ENCODE assay signal across 8 cellular contexts in the genomic region with DNA sequence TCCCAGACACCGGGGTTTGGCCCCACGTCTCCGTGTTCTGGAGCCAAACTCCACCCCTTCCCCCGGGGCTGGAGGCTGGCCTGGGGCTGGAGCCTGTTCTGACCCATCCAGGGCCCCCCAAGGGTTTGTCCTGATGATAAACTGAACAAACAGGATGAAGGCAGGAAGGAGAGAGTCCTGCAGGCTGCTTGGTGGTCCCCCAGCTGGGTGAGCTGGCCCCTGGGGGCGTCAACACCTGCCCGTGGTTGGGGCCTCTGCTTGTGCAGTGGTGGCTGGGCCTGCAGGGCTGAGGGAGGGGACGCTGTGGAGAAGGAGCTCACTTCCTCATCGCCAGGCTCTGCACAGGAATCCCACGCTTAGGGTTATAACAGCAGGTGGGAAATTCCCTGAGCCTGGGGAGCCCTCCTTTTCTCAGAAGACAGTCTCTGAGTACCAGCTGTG. TPM values are rescaled to one million over a fixed set of nuclear protein-coding genes. Genes with fewer than 3 reads are reported as not detected.
DNase-seq lines count a peak whose midpoint lies in the region; ATAC-seq and TF ChIP-seq lines count a peak whose summit lies in the region.
"Had no signal": no experiment of that assay in that cellular context is flagged by ENCODE, and none has a peak within 500 bp of the region (broad histone marks: within the 10 kb centered on the region; RNA-seq: fewer than 3 reads in every experiment).

No MANE protein-coding gene starts in this region.

- no peaks in the 10 kb centered on the region for H3K36me3 Mint-ChIP-seq in activated T-helper 17 cell treated with anti-CD3 and anti-CD28 coated beads, Interleukin-2, amount 50 U/mL, for 72 hours (ENCODE audit: low read depth)

- no peaks in the 10 kb centered on the region for H3K27me3 ChIP-seq in mononuclear cell (ENCODE audit: insufficient read depth, low read length)
- no peaks in the 10 kb centered on the region for H3K27me3 ChIP-seq in aorta (ENCODE audit: control insufficient read depth in 1 of 2, insufficient read depth in 2 of 2, low read length in 1 of 2)

- no peak overlapping the region for H3K27ac ChIP-seq in aorta (ENCODE audit: low read depth in 1 of 2, low read length in 2 of 2)

- H3K9me3 ChIP-seq in mononuclear cell (ENCODE audit: low read depth, low read length) (no peaks in the 10 kb centered on the region), aorta (ENCODE audit: control insufficient read depth, low read length) (no peaks in the 10 kb centered on the region)
- H3K9me3 ChIP-seq: left lung had no signal

- intact Hi-C loops in aorta (cut with DNase I), result loop anchor here in 1 of 2 donors (10.0 kb wide), 1 partner anchor 713 kb away; no protein-coding TSS in a partner anchor

- H3K27me3 Mint-ChIP-seq in activated T-helper 17 cell treated with anti-CD3 and anti-CD28 coated beads, Interleukin-2, amount 50 U/mL, for 72 hours, result no peaks in the 10 kb centered on the region

- TF ChIP-seq CTCF in foreskin fibroblast (IDR thresholded peaks at IDR 0.05; ENCODE audit: low read depth, low read length), result no peak

- peaks cover 85% of the 10 kb centered on the region for H3K4me1 ChIP-seq in mononuclear cell (ENCODE audit: insufficient read depth, low read length)
- H3K4me1 ChIP-seq in aorta (ENCODE audit: control insufficient read depth in 1 of 2, insufficient read depth in 2 of 2, low read length in 2 of 2), result no peaks in the 10 kb centered on the region

- peak overlapping the region; percentile 85 for H3K27ac Mint-ChIP-seq in activated T-helper 17 cell treated with anti-CD3 and anti-CD28 coated beads, Interleukin-2, amount 50 U/mL, for 72 hours

- peak overlapping the region; percentile 91 for H3K4me3 Mint-ChIP-seq in activated T-helper 17 cell treated with anti-CD3 and anti-CD28 coated beads, Interleukin-2, amount 50 U/mL, for 72 hours

- H3K9me3 Mint-ChIP-seq in activated T-helper 17 cell treated with anti-CD3 and anti-CD28 coated beads, Interleukin-2, amount 50 U/mL, for 72 hours, result no peaks in the 10 kb centered on the region

- peak overlapping the region; percentile 60 for H3K4me3 ChIP-seq in mononuclear cell (ENCODE audit: low read length)
- no peak overlapping the region for H3K4me3 ChIP-seq in aorta (ENCODE audit: low read length in 2 of 2)
- no peak overlapping the region for H3K4me3 ChIP-seq in foreskin fibroblast (ENCODE audit: low read depth in 1 of 2, low read length in 2 of 2)

- peak; percentile 38 for ATAC-seq in GM19438 (IDR thresholded peaks at IDR 0.05; ENCODE audit: low read depth, unreplicated experiment)
- peak; percentile 33 for ATAC-seq in HG03457 (IDR thresholded peaks at IDR 0.05; ENCODE audit: unreplicated experiment)
- peak; percentile 67 for ATAC-seq in activated T-helper 17 cell treated with anti-CD3 and anti-CD28 coated beads, Interleukin-2, amount 50 U/mL, for 72 hours (replicated peaks)
- no peak for ATAC-seq in aorta (ENCODE audit: low FRiP score)

- WGBS in aorta, 2 donors, result 65 to 68% methylated on average over 9 of the region's 9 CpGs

- H3K36me3 ChIP-seq in aorta (ENCODE audit: control insufficient read depth in 1 of 2, insufficient read depth in 2 of 2, low read length in 1 of 2), result no peaks in the 10 kb centered on the region

- peaks cover 18% of the 10 kb centered on the region for H3K4me1 Mint-ChIP-seq in activated T-helper 17 cell treated with anti-CD3 and anti-CD28 coated beads, Interleukin-2, amount 50 U/mL, for 72 hours

- DNase-seq in aorta (no peak), foreskin fibroblast (no peak), NCI-H187 treated with DMSO at 0.1 percent for 48 hours (lab: John Stamatoyannopoulos, UW) (no peak)

RNA-seq across cellular contexts. Expression of a gene that starts 2.3 kb away (rescaled TPM):
- 10 to 100 TPM; 23.1 to 37.4 TPM for total RNA-seq in activated T-helper 17 cell treated with anti-CD3 and anti-CD28 coated beads, Interleukin-2, amount 50 U/mL, for 72 hours
- total RNA-seq in mononuclear cell (56.6 TPM), aorta (10 to 100 TPM; 34.4 to 58.9 TPM)
- polyA plus RNA-seq in aorta, result 1 to 10 TPM; 3.4 to 9.0 TPM

RNA-seq across cellular contexts. Expression of a gene that starts 42.7 kb away (rescaled TPM):
- total RNA-seq in activated T-helper 17 cell treated with anti-CD3 and anti-CD28 coated beads, Interleukin-2, amount 50 U/mL, for 72 hours, result under 1 TPM; 0.53 to 0.82 TPM
- total RNA-seq in mononuclear cell (0.63 TPM), aorta (10 to 100 TPM; 15.4 to 20.2 TPM)
- polyA plus RNA-seq in aorta, result 1 to 10 TPM; 5.3 to 6.8 TPM

Comparison
In these comparisons a context has a peak if more than half of its experiments do, and no peak if none do; other contexts are left out.
1. RNA of a gene that starts 42.7 kb away (total RNA-seq): 15.4 to 20.2 TPM in aorta; 0.53 to 0.82 TPM in activated T-helper 17 cell treated with anti-CD3 and anti-CD28 coated beads, Interleukin-2, amount 50 U/mL, for 72 hours and 0.63 TPM in mononuclear cell (single experiment); every median in the first group is over 4 times any median in the second.